ENCODE assay signal across 21 cellular contexts in genomic region chr16:57949013-57949412, GRCh38. TPM values are rescaled to one million over a fixed set of nuclear protein-coding genes. Genes with fewer than 3 reads are reported as not detected.
A peak's percentile ranks its signal among the peaks of the same experiment; 100 is the strongest.
DNase-seq lines count a peak whose midpoint lies in the region; ATAC-seq and TF ChIP-seq lines count a peak whose summit lies in the region.
"Had no signal": no experiment of that assay in that cellular context is flagged by ENCODE, and none has a peak within 500 bp of the region (broad histone marks: within the 10 kb centered on the region; RNA-seq: fewer than 3 reads in every experiment).

No MANE protein-coding gene starts in this region.

- WGBS in iPS DF 6.9 (ENCODE audit: insufficient coverage, insufficient read length): no CpG with 5 or more reads among the region's 2 CpGs

- H4K20me1 ChIP-seq in osteoblast (ENCODE audit: insufficient read depth, low read length) (no peaks in the 10 kb centered on the region), PC-3 (ENCODE audit: low read length) (no peaks in the 10 kb centered on the region)

- POLR2A ChIA-PET in HEK293 (lab: Yijun Ruan, JAX): no interaction called here
- POLR2A ChIA-PET in WTC11 (lab: Charles Lee): interaction anchor here (0.6 kb wide), 1 partner anchor 83 kb away, joined by 7 read pairs; no protein-coding TSS in a partner anchor
- POLR2A ChIA-PET in PC-3 (lab: Charles Lee; ENCODE audit: unreplicated experiment): no interaction called here

- H3K4me3 Mint-ChIP-seq in WTC11: no peak overlapping the region
- H3K4me3 Mint-ChIP-seq: CD4-positive, CD25-positive, alpha-beta regulatory T cell had no signal

- H3K79me2 ChIP-seq in osteoblast (ENCODE audit: insufficient read depth, low read length) (no peaks in the 10 kb centered on the region), PC-3 (ENCODE audit: low read length) (no peaks in the 10 kb centered on the region)

- no peaks in the 10 kb centered on the region for H3K36me3 Mint-ChIP-seq in WTC11
- H3K36me3 Mint-ChIP-seq: CD4-positive, CD25-positive, alpha-beta regulatory T cell had no signal

- no peak overlapping the region for H3K27ac Mint-ChIP-seq in WTC11
- H3K27ac Mint-ChIP-seq: CD4-positive, CD25-positive, alpha-beta regulatory T cell had no signal

- intact Hi-C loops in PC-3 (cut with micrococcal nuclease) (no loop called here), gastrocnemius medialis (cut with DNase I; ENCODE audit: low total_unique reads) (no loop called here)

- no peak overlapping the region for H3K27ac ChIP-seq in HEK293 (ENCODE audit: extremely low read depth, low read depth, low read length)
- no peak overlapping the region for H3K27ac ChIP-seq in iPS DF 6.9 (ENCODE audit: low read length)
- no peak overlapping the region for H3K27ac ChIP-seq in osteoblast (ENCODE audit: low read depth, low read length)
- no peak overlapping the region for H3K27ac ChIP-seq in PC-3 (ENCODE audit: low read length)
- no peak overlapping the region for H3K27ac ChIP-seq in gastrocnemius medialis
- H3K27ac ChIP-seq: GM23248, SJSA1 had no signal

- DNase-seq in WTC11 (ENCODE audit: low spot score): no peak
- DNase-seq in iPS DF 6.9 (ENCODE audit: low read depth, low spot score): peak; percentile 16
- DNase-seq in osteoblast (ENCODE audit: insufficient read length, low spot score, missing footprints): peak; percentile 19
- no peak for DNase-seq in PC-3
- DNase-seq in SHP77 (lab: John Stamatoyannopoulos, UW): no peak
- DNase-seq in gastrocnemius medialis: no peak
- DNase-seq: CD4-positive, CD25-positive, alpha-beta regulatory T cell; EL; IMR-90; Kasumi-1; NCI-H1694; NCI-H2081; NCI-H774; NK-92 treated with Interleukin-12 subunit alpha and Interleukin-12 subunit beta, amount 100 ng/mL, for 24 hours had no signal

- H3K4me1 ChIP-seq in HEK293 (ENCODE audit: control insufficient read depth, insufficient read depth, low read length) (no peaks in the 10 kb centered on the region), iPS DF 6.9 (ENCODE audit: control insufficient read depth, insufficient read depth, low read length) (no peaks in the 10 kb centered on the region), osteoblast (ENCODE audit: insufficient read depth, low read length) (no peaks in the 10 kb centered on the region), PC-3 (ENCODE audit: insufficient read depth, low read length) (no peaks in the 10 kb centered on the region), gastrocnemius medialis (no peaks in the 10 kb centered on the region)
- H3K4me1 ChIP-seq: SJSA1 had no signal

- H3K36me3 ChIP-seq in HEK293 (ENCODE audit: control insufficient read depth in 2 of 2, insufficient read depth in 1 of 2, low read length in 2 of 2): no peaks in the 10 kb centered on the region
- no peaks in the 10 kb centered on the region for H3K36me3 ChIP-seq in iPS DF 6.9 (ENCODE audit: control insufficient read depth, insufficient read depth, low read length)
- H3K36me3 ChIP-seq in osteoblast (ENCODE audit: insufficient read depth, low read length): no peaks in the 10 kb centered on the region
- no peaks in the 10 kb centered on the region for H3K36me3 ChIP-seq in PC-3 (ENCODE audit: low read depth, low read length)
- H3K36me3 ChIP-seq in gastrocnemius medialis: no peaks in the 10 kb centered on the region
- H3K36me3 ChIP-seq: SJSA1 had no signal

- ATAC-seq in WTC11: peak; percentile 81
- ATAC-seq in PC-3: no peak
- ATAC-seq in gastrocnemius medialis: no peak
- ATAC-seq: HCT116 had no signal

- no peaks in the 10 kb centered on the region for H3F3A ChIP-seq in PC-3 (ENCODE audit: low read length, unreplicated experiment)

- H3K9me3 Mint-ChIP-seq in WTC11: peaks cover 5% of the 10 kb centered on the region; the same call in 1 of the 2 replicates
- H3K9me3 Mint-ChIP-seq: CD4-positive, CD25-positive, alpha-beta regulatory T cell had no signal

- H3K4me2 ChIP-seq in osteoblast (ENCODE audit: insufficient read depth, low read length): no peak overlapping the region
- H3K4me2 ChIP-seq in PC-3 (ENCODE audit: low read length): no peak overlapping the region

- no peak overlapping the region for H3K4me3 ChIP-seq in HEK293 (ENCODE audit: low read depth, low read length)
- no peak overlapping the region for H3K4me3 ChIP-seq in iPS DF 6.9 (ENCODE audit: low read length)
- no peak overlapping the region for H3K4me3 ChIP-seq in osteoblast (ENCODE audit: insufficient read depth, low read length)
- H3K4me3 ChIP-seq in PC-3 (ENCODE audit: low read length): no peak overlapping the region
- no peak overlapping the region for H3K4me3 ChIP-seq in gastrocnemius medialis
- H3K4me3 ChIP-seq: GM23248, SJSA1 had no signal

- H3K9me3 ChIP-seq in HEK293 (ENCODE audit: control insufficient read depth, insufficient read depth, low read depth, low read length) (no peaks in the 10 kb centered on the region), iPS DF 6.9 (ENCODE audit: control insufficient read depth, insufficient read depth, low read length) (no peaks in the 10 kb centered on the region), osteoblast (ENCODE audit: low read depth, low read length) (no peaks in the 10 kb centered on the region), PC-3 (ENCODE audit: low read length) (no peaks in the 10 kb centered on the region), gastrocnemius medialis (no peaks in the 10 kb centered on the region)
- H3K9me3 ChIP-seq: SJSA1 had no signal

- no peak for TF ChIP-seq POLR2A in gastrocnemius medialis (IDR thresholded peaks at IDR 0.05)

- H3K27me3 ChIP-seq in iPS DF 6.9 (ENCODE audit: control insufficient read depth, insufficient read depth, low read length) (no peaks in the 10 kb centered on the region), osteoblast (ENCODE audit: insufficient read depth, low read length) (peaks cover 9% of the 10 kb centered on the region), PC-3 (ENCODE audit: low read length) (no peaks in the 10 kb centered on the region), gastrocnemius medialis (peaks cover 0 to 5% (median 0%) of the 10 kb centered on the region in 3 donors)
- H3K27me3 ChIP-seq: SJSA1 had no signal

- H3K9ac ChIP-seq in PC-3 (ENCODE audit: low read length): no peak overlapping the region
- H3K9ac ChIP-seq: GM23248 had no signal

- no TSS peak for BruUV-seq in PC-3 (replicated peaks; lab: Mats Ljungman, UMichigan)

- in situ Hi-C loops in gastrocnemius medialis (cut with MboI; ENCODE audit: low sequenced_read_pairs in 4 of 4): no loop called here

- H3K4me1 Mint-ChIP-seq in WTC11: peaks cover 6% of the 10 kb centered on the region; the same call in 1 of the 2 replicates
- H3K4me1 Mint-ChIP-seq: CD4-positive, CD25-positive, alpha-beta regulatory T cell had no signal

- no peak for TF ChIP-seq CTCF in HEK293 (tag by site-specific recombination; IDR thresholded peaks at IDR 0.05)
- TF ChIP-seq CTCF in WTC11 (IDR thresholded peaks at IDR 0.05): no peak
- TF ChIP-seq CTCF in osteoblast (IDR thresholded peaks at IDR 0.05; ENCODE audit: extremely low read depth, low read depth, low read length): no peak
- TF ChIP-seq CTCF in PC-3 (conservative IDR thresholded peaks at IDR 0.05; ENCODE audit: low read depth, low read length): no peak
- no peak for TF ChIP-seq CTCF in gastrocnemius medialis (IDR thresholded peaks at IDR 0.05 in 4 of 5, conservative IDR thresholded peaks at IDR 0.05 in 1 of 5)

- H3K9me2 ChIP-seq in PC-3 (replicated peaks; ENCODE audit: low read length): no peaks in the 10 kb centered on the region

- no peaks in the 10 kb centered on the region for H3K27me3 Mint-ChIP-seq in WTC11 (ENCODE audit: low read depth)

- CTCF ChIA-PET in HEK293 (lab: Yijun Ruan, JAX): no interaction called here
- CTCF ChIA-PET in WTC11 (lab: Charles Lee): interaction anchor here (1.1 to 1.4 kb wide), 3 partner anchors 9 to 17 kb away, joined by 3 to 5 read pairs (median 3); no protein-coding TSS in a partner anchor
- CTCF ChIA-PET in PC-3 (lab: Charles Lee): no interaction called here

- H2AFZ ChIP-seq in osteoblast (ENCODE audit: low read length) (no peak overlapping the region), PC-3 (ENCODE audit: low read length) (no peak overlapping the region)
- H2AFZ ChIP-seq: GM23248 had no signal

TF ChIP-seq in HEK293, 187 proteins besides CTCF, POLR2A, EP300 and RAD21 (continues in another document):
- TF ChIP-seq ZFP69B (tag by site-specific recombination; IDR thresholded peaks at IDR 0.05): no peak
- TF ChIP-seq, protein P1, sequence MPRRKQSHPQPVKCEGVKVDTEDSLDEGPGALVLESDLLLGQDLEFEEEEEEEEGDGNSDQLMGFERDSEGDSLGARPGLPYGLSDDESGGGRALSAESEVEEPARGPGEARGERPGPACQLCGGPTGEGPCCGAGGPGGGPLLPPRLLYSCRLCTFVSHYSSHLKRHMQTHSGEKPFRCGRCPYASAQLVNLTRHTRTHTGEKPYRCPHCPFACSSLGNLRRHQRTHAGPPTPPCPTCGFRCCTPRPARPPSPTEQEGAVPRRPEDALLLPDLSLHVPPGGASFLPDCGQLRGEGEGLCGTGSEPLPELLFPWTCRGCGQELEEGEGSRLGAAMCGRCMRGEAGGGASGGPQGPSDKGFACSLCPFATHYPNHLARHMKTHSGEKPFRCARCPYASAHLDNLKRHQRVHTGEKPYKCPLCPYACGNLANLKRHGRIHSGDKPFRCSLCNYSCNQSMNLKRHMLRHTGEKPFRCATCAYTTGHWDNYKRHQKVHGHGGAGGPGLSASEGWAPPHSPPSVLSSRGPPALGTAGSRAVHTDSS (tag by site-specific recombination; IDR thresholded peaks at IDR 0.05): peak; percentile 89

TF ChIP-seq in WTC11, 78 proteins besides CTCF, POLR2A, EP300 and RAD21 (continues in another document):
- TF ChIP-seq ZNF232 (CRISPR knock-in tag; IDR thresholded peaks at IDR 0.05) (no peak), MAX (CRISPR knock-in tag; IDR thresholded peaks at IDR 0.05) (no peak), ZNF219 (CRISPR knock-in tag; IDR thresholded peaks at IDR 0.05; ENCODE audit: borderline replicate concordance) (no peak), OVOL2 (CRISPR knock-in tag; IDR thresholded peaks at IDR 0.05; ENCODE audit: borderline replicate concordance) (no peak), ZNF317 (CRISPR knock-in tag; IDR thresholded peaks at IDR 0.05; ENCODE audit: borderline replicate concordance, low read depth) (no peak), MYBL2 (CRISPR knock-in tag; IDR thresholded peaks at IDR 0.05) (no peak), EMX1 (CRISPR knock-in tag; IDR thresholded peaks at IDR 0.05) (no peak)

RNA-seq across cellular contexts. Expression of gene CNGB1, which starts 21.9 kb away (rescaled TPM):
- total RNA-seq in WTC11 (2021) (not detected in 3 replicates), osteoblast (not detected in 2 replicates), PC-3 (2014; rRNA removed) (0.04 TPM in 1 of 2 replicates, not detected in the other), gastrocnemius medialis (not detected)
- total RNA-seq: CD4-positive, CD25-positive, alpha-beta regulatory T cell; GM23248; IMR-90; MCF 10A; NCI-H460; OCI-LY7 had no signal

RNA-seq across cellular contexts. Expression of gene ZNF319, which starts 51.5 kb away (rescaled TPM):
- total RNA-seq in WTC11 (2021): 4.6 to 5.5 TPM (median 5.3 TPM) in 3 replicates
- 4.3 and 5.6 TPM in 2 replicates for total RNA-seq in osteoblast
- total RNA-seq in PC-3 (2014; rRNA removed): 2.2 TPM in 2 replicates
- total RNA-seq in gastrocnemius medialis: 1 to 10 TPM; 4.4 to 7.5 (median 6.7) TPM

RNA-seq across cellular contexts. Expression of gene USB1, which starts 52.2 kb away (rescaled TPM):
- total RNA-seq in WTC11 (2021) (67.1 to 75.2 TPM (median 69.6 TPM) in 3 replicates), osteoblast (17.7 and 19.2 TPM in 2 replicates), PC-3 (2014; rRNA removed) (18.7 and 25.1 TPM in 2 replicates), gastrocnemius medialis (10 to 100 TPM in 2 of 4 donors, 1 to 10 TPM in 2; 5.7 to 31.2 (median 15.9) TPM)

Comparison
In these comparisons a context has a peak if more than half of its experiments do, and no peak if none do; other contexts are left out.
1. DNase-seq: peak in iPS DF 6.9 (single experiment) and osteoblast (single experiment); none in WTC11 (single experiment), PC-3 (single experiment), SHP77 (0 of 2) and gastrocnemius medialis (0 of 2).